31 cellular contexts compared by ENCODE assay signal in genomic region chr5:146586752-146587151, GRCh38.
"Had no signal": no experiment of that assay in that cellular context is flagged by ENCODE, and none has a peak within 500 bp of the region (broad histone marks: within the 10 kb centered on the region; RNA-seq: fewer than 3 reads in every experiment).

No MANE protein-coding gene starts in this region.

- DNase-seq: activated CD4-positive, alpha-beta memory T cell treated with anti-CD3 and anti-CD28 coated beads for 36 hours; activated CD4-positive, alpha-beta T cell treated with anti-CD3 and anti-CD28 coated beads for 36 hours; activated CD4-positive, alpha-beta T cell treated with anti-CD3 and anti-CD28 coated beads, Interleukin-2, amount 10 ng/mL, durations not matched to agents 24 days and 14 days; activated CD4-positive, CD25-positive, alpha-beta regulatory T cell; activated CD4-positive, CD25-positive, alpha-beta regulatory T cell treated with anti-CD3 and anti-CD28 coated beads, Interleukin-2, amount 50 U/mL, for 72 hours; activated CD8-positive, alpha-beta memory T cell treated with anti-CD3 and anti-CD28 coated beads, Interleukin-2, amount 10 ng/mL, durations not matched to agents 7 days and 5 days; activated CD8-positive, alpha-beta memory T cell treated with anti-CD3 and anti-CD28 coated beads, Interleukin-2, amount 50 U/mL, for 4 hours; activated CD8-positive, alpha-beta T cell treated with anti-CD3 and anti-CD28 coated beads, Interleukin-2, amount 10 ng/mL, durations not matched to agents 7 days and 5 days; activated effector memory CD4-positive, alpha-beta T cell treated with anti-CD3 and anti-CD28 coated beads, Interleukin-2, amount 50 U/mL, for 16 hours; activated naive CD4-positive, alpha-beta T cell treated with anti-CD3 and anti-CD28 coated beads for 36 hours; activated naive CD8-positive, alpha-beta T cell treated with anti-CD3 and anti-CD28 coated beads for 36 hours; activated naive CD8-positive, alpha-beta T cell treated with anti-CD3 and anti-CD28 coated beads, Interleukin-2, amount 50 U/mL, for 24 hours; activated T-cell treated with anti-CD3 and anti-CD28 coated beads, Interleukin-2, amount 50 U/mL, for 1 hour; activated T-cell treated with anti-CD3 and anti-CD28 coated beads, Interleukin-2, amount 50 U/mL, for 48 hours; adrenal gland; amygdala; aorta; body of pancreas; caudate nucleus; cortex of kidney; dermis blood vessel endothelial cell; effector CD4-positive, alpha-beta T cell; effector memory CD8-positive, alpha-beta T cell; erythroblast; foreskin keratinocyte; gastrocnemius medialis; glutamatergic neuron; heart left ventricle; T1000 had no signal

- H3K36me3 ChIP-seq: adrenal gland, esophagus muscularis mucosa, gastrocnemius medialis, heart left ventricle had no signal

- H3K27me3 ChIP-seq: adrenal gland, body of pancreas, esophagus muscularis mucosa, gastrocnemius medialis had no signal

- H3K27ac ChIP-seq: adrenal gland, body of pancreas, esophagus muscularis mucosa, foreskin keratinocyte, gastrocnemius medialis, heart left ventricle had no signal

- H3K9me3 ChIP-seq: adrenal gland, body of pancreas, esophagus muscularis mucosa, gastrocnemius medialis, heart left ventricle had no signal

- FAIRE-seq: colon had no signal

- H3K4me3 ChIP-seq: adrenal gland, body of pancreas, esophagus muscularis mucosa, gastrocnemius medialis, heart left ventricle had no signal

- ATAC-seq: activated CD4-positive, alpha-beta T cell treated with anti-CD3 and anti-CD28 coated beads for 36 hours; activated CD8-positive, alpha-beta memory T cell treated with anti-CD3 and anti-CD28 coated beads, Interleukin-2, amount 10 ng/mL, durations not matched to agents 7 days and 5 days; activated CD8-positive, alpha-beta T cell treated with anti-CD3 and anti-CD28 coated beads, Interleukin-2, amount 10 ng/mL, durations not matched to agents 7 days and 5 days; activated naive CD8-positive, alpha-beta T cell treated with anti-CD3 and anti-CD28 coated beads, Interleukin-2, amount 50 U/mL, for 24 hours; body of pancreas; effector memory CD8-positive, alpha-beta T cell; foreskin keratinocyte; gastrocnemius medialis; heart left ventricle had no signal

- H3K4me1 ChIP-seq: adrenal gland, body of pancreas, esophagus muscularis mucosa, foreskin keratinocyte, gastrocnemius medialis, heart left ventricle had no signal
